ENCODE assay signal across 1 cellular context in the genomic region with DNA sequence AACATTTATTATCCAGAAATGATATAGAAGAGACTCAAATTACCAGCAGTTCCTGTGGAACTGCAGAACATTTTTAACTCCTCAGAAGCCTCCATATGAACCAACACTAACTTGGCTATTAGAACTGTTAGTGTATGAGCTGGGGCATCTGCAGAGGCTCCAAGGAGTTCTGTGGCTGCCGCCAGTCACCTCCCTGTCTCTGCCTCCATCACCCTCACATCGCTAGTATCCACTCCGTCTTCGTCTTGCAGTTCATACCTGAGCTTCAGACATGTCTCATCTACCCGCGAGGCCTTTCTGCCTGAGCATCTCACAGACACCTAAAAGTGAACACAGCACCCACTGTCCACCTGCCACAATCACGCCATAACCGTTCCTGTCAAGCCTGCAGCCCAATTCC.
TF ChIP-seq lines count a peak whose summit lies in the region.

No MANE protein-coding gene starts in this region.

TF ChIP-seq in IMR-90, 13 proteins besides CTCF, POLR2A, EP300 and RAD21:
- no peak for TF ChIP-seq FOS (IDR thresholded peaks at IDR 0.05; ENCODE audit: low read depth, low read length)
